In genomic region chr9:2662496-2662895, GRCh38 we compare ENCODE assay signal across 12 cellular contexts. TPM values are rescaled to one million over a fixed set of nuclear protein-coding genes. Genes with fewer than 3 reads are reported as not detected.
A peak's percentile ranks its signal among the peaks of the same experiment; 100 is the strongest.
DNase-seq lines count a peak whose midpoint lies in the region; ATAC-seq, FAIRE-seq and TF ChIP-seq lines count a peak whose summit lies in the region.
"Had no signal": no experiment of that assay in that cellular context is flagged by ENCODE, and none has a peak within 500 bp of the region (broad histone marks: within the 10 kb centered on the region; RNA-seq: fewer than 3 reads in every experiment).

No MANE protein-coding gene starts in this region.

- no peak overlapping the region for H3T11ph ChIP-seq in H9 (ENCODE audit: low read length)

- H3K4me3 Mint-ChIP-seq in H9 (no peak overlapping the region), natural killer cell (no peak overlapping the region)
- H3K4me3 Mint-ChIP-seq: activated T-helper 1 cell treated with anti-CD3 and anti-CD28 coated beads, Interleukin-12 subunit alpha, Interleukin-12 subunit beta, Interleukin-2, Interleukin-4 antibody, amounts not matched to agents 30 ng/mL and 10 ng/mL and 1 ng/mL, durations not matched to agents 14 hours and 24 hours and 36 hours; CD4-positive, CD25-positive, alpha-beta regulatory T cell had no signal

- H3K4me1 Mint-ChIP-seq in H9 (peaks cover 8 to 12% of the 10 kb centered on the region in 2 experiments), natural killer cell (peaks cover 4 to 20% of the 10 kb centered on the region in 2 donors)
- H3K4me1 Mint-ChIP-seq: CD4-positive, CD25-positive, alpha-beta regulatory T cell had no signal

- no peaks in the 10 kb centered on the region for H4K20me1 ChIP-seq in H9 (ENCODE audit: control insufficient read depth, insufficient read depth, insufficient read length)

- no peaks in the 10 kb centered on the region for H3K79me1 ChIP-seq in H9 (ENCODE audit: insufficient read depth, low read depth, low read length, poor library complexity, severe bottlenecking)

- H3K4me2 ChIP-seq in A549 = no peak overlapping the region
- H3K4me2 ChIP-seq in H9 (ENCODE audit: insufficient read depth, insufficient read length, low read length) = no peak overlapping the region

- no peak overlapping the region for H2BK12ac ChIP-seq in H9 (ENCODE audit: insufficient read length, low read depth, low read length)

- H3K4me1 ChIP-seq in A549 = no peaks in the 10 kb centered on the region
- no peaks in the 10 kb centered on the region for H3K4me1 ChIP-seq in H9 (ENCODE audit: insufficient read depth, low read length)

- no peak overlapping the region for H3K9ac ChIP-seq in H9 (ENCODE audit: extremely low read depth, insufficient read length, low read length)

- H2BK20ac ChIP-seq in H9 (ENCODE audit: low read depth, low read length, poor library complexity, severe bottlenecking) = no peak overlapping the region

- POLR2A ChIA-PET in A549 (lab: Yijun Ruan, JAX) = no interaction called here

- no peak overlapping the region for H2BK5ac ChIP-seq in H9 (ENCODE audit: insufficient read length, low read length)

- H3K36me3 Mint-ChIP-seq in H9 (ENCODE audit: insufficient read depth in 1 of 3, low read depth in 3 of 3) (peaks cover 12 to 22% (median 19%) of the 10 kb centered on the region in 3 experiments), natural killer cell (no peaks in the 10 kb centered on the region)

- H2AFZ ChIP-seq in H9 (ENCODE audit: low read length) = no peak overlapping the region

- TF ChIP-seq EP300 in A549 (IDR thresholded peaks at IDR 0.05) = no peak

- H3K27me3 Mint-ChIP-seq in H9 (ENCODE audit: low read depth) (no peaks in the 10 kb centered on the region), natural killer cell (ENCODE audit: low read depth in 2 of 2) (peaks cover 3 to 7% of the 10 kb centered on the region in 2 donors)
- H3K27me3 Mint-ChIP-seq: CD4-positive, CD25-positive, alpha-beta regulatory T cell had no signal

- no peak overlapping the region for H3K18ac ChIP-seq in H9 (ENCODE audit: insufficient read length, low read depth, low read length)

- peaks cover 15 to 16% of the 10 kb centered on the region in 2 experiments for H3K9me3 Mint-ChIP-seq in H9
- H3K9me3 Mint-ChIP-seq in natural killer cell = no peaks in the 10 kb centered on the region

- TF ChIP-seq POLR2A in A549 (IDR thresholded peaks at IDR 0.05; ENCODE audit: low read length) = no peak

- CTCF ChIA-PET in A549 (lab: Yijun Ruan, JAX) = interaction anchor here (1.0 to 1.3 kb wide), 3 partner anchors 10 to 29 kb away, joined by 3 read pairs; no protein-coding TSS in a partner anchor

- H2BK15ac ChIP-seq in H9 (ENCODE audit: low read depth, low read length) = no peak overlapping the region

- TF ChIP-seq CTCF in A549 (IDR thresholded peaks at IDR 0.05) (0 out of 3 replicates have a peak, but pooled peaks have one; percentile 22), H9 (conservative IDR thresholded peaks at IDR 0.05) (peak; percentile 64), natural killer cell (IDR thresholded peaks at IDR 0.05) (no peak)

- no peaks in the 10 kb centered on the region for H3K23me2 ChIP-seq in H9 (ENCODE audit: insufficient read length, low read depth, low read length, poor library complexity, severe bottlenecking)

- no peak overlapping the region for H2BK120ac ChIP-seq in H9 (ENCODE audit: low read depth, low read length, poor library complexity, severe bottlenecking)

- H4K5ac ChIP-seq in H9 (ENCODE audit: insufficient read length, low read depth, low read length) = no peak overlapping the region

- no peak overlapping the region for H3K4ac ChIP-seq in H9 (ENCODE audit: low read depth, low read length)

- ATAC-seq in A549 (peak; percentile 69 to 80; a peak in 5 of 6 replicates), left colon (peak; percentile 37), GM21515 (IDR thresholded peaks at IDR 0.05; ENCODE audit: unreplicated experiment) (no peak), HG03439 (IDR thresholded peaks at IDR 0.05; ENCODE audit: unreplicated experiment) (no peak), GM21529 (IDR thresholded peaks at IDR 0.05; ENCODE audit: unreplicated experiment) (no peak), natural killer cell (no peak)

- H4K8ac ChIP-seq in H9 (replicated peaks; ENCODE audit: insufficient read length, low read depth, low read length) = no peak overlapping the region

- H3K27ac Mint-ChIP-seq in H9 = peak overlapping the region in 1 of 3 experiments; percentile 9; a peak in 1 of 7 replicates
- no peak overlapping the region for H3K27ac Mint-ChIP-seq in natural killer cell
- H3K27ac Mint-ChIP-seq: activated T-helper 1 cell treated with anti-CD3 and anti-CD28 coated beads, Interleukin-12 subunit alpha, Interleukin-12 subunit beta, Interleukin-2, Interleukin-4 antibody, amounts not matched to agents 30 ng/mL and 10 ng/mL and 1 ng/mL, durations not matched to agents 14 hours and 24 hours and 36 hours had no signal

- no peak overlapping the region for H3K23ac ChIP-seq in H9 (ENCODE audit: insufficient read length, low read depth, low read length)

- peak in 1 of 2 experiments; percentile 13 for DNase-seq in A549 (ENCODE audit: low read depth in 1 of 2, low spot score in 1 of 2)
- DNase-seq in H9 = peak; percentile 61
- peak; percentile 31 for DNase-seq in dermis blood vessel endothelial cell
- DNase-seq in left colon = peak in 1 of 2 donors; percentile 7
- DNase-seq in natural killer cell = no peak
- DNase-seq: CD4-positive, CD25-positive, alpha-beta regulatory T cell; MM.1S had no signal

- FAIRE-seq in A549 (lab: Jason Lieb, UNC) = no peak
- FAIRE-seq: colon had no signal

- H3K79me2 ChIP-seq in H9 (ENCODE audit: insufficient read depth, low read length) = no peaks in the 10 kb centered on the region

- H4K91ac ChIP-seq in H9 (ENCODE audit: insufficient read length, low read depth, low read length) = no peak overlapping the region

- TF ChIP-seq RAD21 in A549 (conservative IDR thresholded peaks at IDR 0.05 in 1 of 2, IDR thresholded peaks at IDR 0.05 in 1 of 2) = peak; percentile 38 to 40

- no peak overlapping the region for H3K4me3 ChIP-seq in A549

- intact Hi-C loops in left colon (cut with DNase I, micrococcal nuclease) (no loop called here), natural killer cell (cut with micrococcal nuclease) (no loop called here)

- no peak overlapping the region for H2AK5ac ChIP-seq in H9 (ENCODE audit: insufficient read length, low read length)

- no peak overlapping the region for H3K14ac ChIP-seq in H9 (ENCODE audit: insufficient read depth, low read length)

- no peaks in the 10 kb centered on the region for H3K27me3 ChIP-seq in H9 (ENCODE audit: insufficient read depth, low read length)

- WGBS in A549 (ENCODE audit: missing lambda C conversion rate) = 73% methylated on average over 7 of the region's 7 CpGs
- no CpG with 5 or more reads among the region's 7 CpGs for WGBS in H9 (ENCODE audit: extremely low coverage, insufficient read length, low lambda C conversion rate)

- H3K27ac ChIP-seq in A549 (no peak overlapping the region), H9 (ENCODE audit: insufficient read length, low read depth, low read length) (no peak overlapping the region)

- H3K9me3 ChIP-seq in A549 (0 out of 3 replicates have a peak, but pooled peaks cover 4% of the 10 kb centered on the region), H9 (ENCODE audit: control insufficient read depth, low read depth, low read length) (peaks cover 7% of the 10 kb centered on the region)

- no peak overlapping the region for H3K56ac ChIP-seq in H9 (ENCODE audit: insufficient read length, low read depth, low read length)

TF ChIP-seq in A549, 52 proteins besides CTCF, POLR2A, EP300 and RAD21:
- TF ChIP-seq KDM5A (IDR thresholded peaks at IDR 0.05) (no peak), SMC3 (IDR thresholded peaks at IDR 0.05) (0 out of 3 replicates have a peak, but pooled peaks have one; percentile 21)

RNA-seq across cellular contexts. Expression of gene VLDLR, which starts 40.9 kb away (rescaled TPM):
- polyA plus RNA-seq in A549 (2011; rRNA removed) (49.0 and 55.9 TPM in 2 replicates), A549 (2017; fragmentation: RNase III; extraction: RNeasy Plus Mini Kit Qiagen cat#74134 plus additional on column Dnase treatment) (27.9 to 29.9 TPM (median 28.6 TPM) in 3 replicates)
- 10.7 and 11.5 TPM in 2 replicates for polyA plus RNA-seq in A549 (2012; cell fraction: cytosol; rRNA removed)
- polyA plus RNA-seq in A549 (2012; cell fraction: nucleus; rRNA removed) = 18.0 and 18.5 TPM in 2 replicates
- 47.1 and 50.0 TPM in 2 replicates for polyA minus RNA-seq in A549 (2011; rRNA and poly(A)+ RNA removed)
- total RNA-seq in H9 (2021) (16.6 and 19.1 TPM in 2 replicates), dermis blood vessel endothelial cell (11.1 and 21.1 TPM in 2 replicates), left colon (10 to 100 TPM in 1 of 2 donors, 1 to 10 TPM in 1; 9.6 to 22.6 TPM), natural killer cell (1 to 10 TPM; 1.4 to 2.6 (median 2.4) TPM)
- total RNA-seq: CD4-positive, CD25-positive, alpha-beta regulatory T cell had no signal
- polyA plus RNA-seq: CD4-positive, CD25-positive, alpha-beta regulatory T cell had no signal

RNA-seq across cellular contexts. Expression of gene KCNV2, which starts 54.8 kb away (rescaled TPM):
- polyA plus RNA-seq in A549 (2011; rRNA removed) = not detected in 2 replicates
- not detected in 2 replicates for polyA plus RNA-seq in A549 (2012; cell fraction: cytosol; rRNA removed)
- not detected in 2 replicates for polyA plus RNA-seq in A549 (2012; cell fraction: nucleus; rRNA removed)
- polyA plus RNA-seq in A549 (2017; fragmentation: RNase III; extraction: RNeasy Plus Mini Kit Qiagen cat#74134 plus additional on column Dnase treatment) = not detected in 3 replicates
- polyA minus RNA-seq in A549 (2011; rRNA and poly(A)+ RNA removed) = not detected in 2 replicates
- total RNA-seq in H9 (2021) = not detected in 2 replicates
- total RNA-seq in dermis blood vessel endothelial cell = not detected in 2 replicates
- total RNA-seq in left colon = not detected
- total RNA-seq in natural killer cell = not detected
- total RNA-seq: activated T-helper 1 cell treated with anti-CD3 and anti-CD28 coated beads, Interleukin-12 subunit alpha, Interleukin-12 subunit beta, Interleukin-2, Interleukin-4 antibody, amounts not matched to agents 30 ng/mL and 10 ng/mL and 1 ng/mL, durations not matched to agents 14 hours and 24 hours and 36 hours; CD4-positive, CD25-positive, alpha-beta regulatory T cell had no signal
- polyA plus RNA-seq: CD4-positive, CD25-positive, alpha-beta regulatory T cell had no signal

Comparison
In these comparisons a context has a peak if more than half of its experiments do, and no peak if none do; other contexts are left out.
1. ATAC-seq: peak in A549 (2 of 2) and left colon (single experiment); none in GM21515 (single experiment), HG03439 (single experiment), GM21529 (single experiment) and natural killer cell (0 of 3).